Comparison of ENCODE assay signal across 25 cellular contexts in the genomic region with DNA sequence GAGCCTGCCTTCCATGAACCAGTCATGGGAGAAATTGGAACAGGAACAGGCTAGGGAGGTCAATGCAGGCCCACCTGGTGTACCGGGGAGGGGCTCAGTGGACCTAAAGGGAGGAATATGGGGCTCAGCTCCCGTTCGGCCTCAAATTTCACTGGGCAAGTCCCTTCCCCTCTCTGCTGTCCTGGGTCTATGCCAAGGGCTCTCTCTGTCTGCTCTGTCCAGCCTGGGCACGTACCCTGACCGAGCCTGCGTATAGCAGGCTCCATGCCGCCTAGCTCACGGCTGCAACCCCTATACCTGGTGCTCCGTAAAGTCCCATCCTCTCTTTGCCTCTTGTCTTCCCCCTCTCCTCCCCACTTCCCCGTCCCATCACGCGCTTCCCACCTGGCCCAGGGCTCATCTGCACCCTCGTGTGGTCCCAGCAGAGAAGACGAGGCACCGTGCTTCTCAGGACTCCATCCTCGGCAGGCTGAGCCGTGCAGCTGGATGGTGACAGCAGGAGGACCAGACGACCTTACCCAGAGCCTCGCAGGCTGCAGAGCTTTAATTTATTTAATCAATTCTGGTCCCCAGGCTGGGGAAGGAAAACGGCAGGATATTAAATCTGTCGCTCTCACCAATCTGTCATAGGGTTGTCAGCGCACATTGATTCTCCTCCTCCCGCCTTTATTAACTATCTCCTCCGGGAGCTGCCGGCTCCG.
DNase-seq lines count a peak whose midpoint lies in the region; ATAC-seq and TF ChIP-seq lines count a peak whose summit lies in the region.
"Had no signal": no experiment of that assay in that cellular context is flagged by ENCODE, and none has a peak within 500 bp of the region (broad histone marks: within the 10 kb centered on the region; RNA-seq: fewer than 3 reads in every experiment).

No MANE protein-coding gene starts in this region.

- no peak overlapping the region for H3K4me3 ChIP-seq in RWPE2 (ENCODE audit: severe bottlenecking)
- H3K4me3 ChIP-seq in effector memory CD4-positive, alpha-beta T cell (ENCODE audit: insufficient read depth, low read depth, low read length, poor library complexity, severe bottlenecking) = no peak overlapping the region
- H3K4me3 ChIP-seq: ascending aorta, HAP-1, left ventricle myocardium inferior, thoracic aorta had no signal

- H3K36me3 ChIP-seq in RWPE2 (ENCODE audit: low read depth) = no peaks in the 10 kb centered on the region
- H3K36me3 ChIP-seq in effector memory CD4-positive, alpha-beta T cell (ENCODE audit: control insufficient read depth, insufficient read depth, low read length) = no peaks in the 10 kb centered on the region
- H3K36me3 ChIP-seq: ascending aorta, HAP-1, left ventricle myocardium inferior, thoracic aorta had no signal

- ATAC-seq in RWPE2 (ENCODE audit: low read depth) = peak; percentile 56
- ATAC-seq: activated CD4-positive, alpha-beta T cell treated with anti-CD3 and anti-CD28 coated beads for 36 hours; activated CD8-positive, alpha-beta T cell treated with anti-CD3 and anti-CD28 coated beads, Interleukin-2, amount 10 ng/mL, durations not matched to agents 7 days and 5 days had no signal

- no peak for TF ChIP-seq CTCF in RWPE2 (IDR thresholded peaks at IDR 0.05; ENCODE audit: poor library complexity, severe bottlenecking)

- DNase-seq in NCI-H748 (lab: John Stamatoyannopoulos, UW; ENCODE audit: unreplicated experiment) (peak; percentile 10), NCI-H748 treated with DMSO at 0.1 percent for 48 hours (lab: John Stamatoyannopoulos, UW) (no peak), NCI-H1694 treated with DMSO at 0.1 percent for 48 hours (lab: John Stamatoyannopoulos, UW) (peak; percentile 89), RWPE2 (ENCODE audit: low spot score) (no peak), retina (peak; percentile 62), glomerular visceral epithelial cell (ENCODE audit: extremely low spot score) (no peak), HCEC 1CT (no peak)
- DNase-seq in effector memory CD4-positive, alpha-beta T cell = no peak
- DNase-seq: activated CD4-positive, alpha-beta T cell treated with anti-CD3 and anti-CD28 coated beads for 36 hours; activated CD8-positive, alpha-beta T cell treated with anti-CD3 and anti-CD28 coated beads, Interleukin-2, amount 10 ng/mL, durations not matched to agents 7 days and 5 days; activated effector memory CD4-positive, alpha-beta T cell treated with Interleukin-2 at 50 U/mL for 16 hours; activated naive CD8-positive, alpha-beta T cell treated with anti-CD3 and anti-CD28 coated beads for 36 hours; activated T-cell treated with anti-CD3 and anti-CD28 coated beads for 4 hours; hypothalamus; KBM-7; left ventricle myocardium inferior; NCI-H1105; NCI-H2029; stimulated activated CD4-positive, alpha-beta T cell treated with anti-CD3 and anti-CD28 coated beads, Interleukin-15, amount 100 ng/mL, for 24 hours; stimulated activated naive CD4-positive, alpha-beta T cell; T-helper 2 cell had no signal

- no peaks in the 10 kb centered on the region for H3K4me1 ChIP-seq in RWPE2 (ENCODE audit: insufficient read depth, poor library complexity, severe bottlenecking)
- H3K4me1 ChIP-seq in effector memory CD4-positive, alpha-beta T cell (ENCODE audit: control insufficient read depth, insufficient read depth, low read length, poor library complexity, severe bottlenecking) = no peaks in the 10 kb centered on the region
- H3K4me1 ChIP-seq: ascending aorta, HAP-1 had no signal

- H3K27me3 ChIP-seq in RWPE2 (ENCODE audit: insufficient read depth, poor library complexity, severe bottlenecking) = peaks cover 12% of the 10 kb centered on the region
- H3K27me3 ChIP-seq in effector memory CD4-positive, alpha-beta T cell (replicated peaks; ENCODE audit: control insufficient read depth, insufficient read depth, low read length, poor library complexity, severe bottlenecking) = no peaks in the 10 kb centered on the region
- H3K27me3 ChIP-seq: ascending aorta had no signal

- no peak overlapping the region for H3K27ac ChIP-seq in RWPE2 (ENCODE audit: poor library complexity, severe bottlenecking)
- H3K27ac ChIP-seq in effector memory CD4-positive, alpha-beta T cell (ENCODE audit: insufficient read depth, low read length, poor library complexity, severe bottlenecking) = no peak overlapping the region
- H3K27ac ChIP-seq: ascending aorta, left ventricle myocardium inferior, RWPE1, thoracic aorta had no signal

- H3K9me3 ChIP-seq in RWPE2 (ENCODE audit: severe bottlenecking) = no peaks in the 10 kb centered on the region
- no peaks in the 10 kb centered on the region for H3K9me3 ChIP-seq in effector memory CD4-positive, alpha-beta T cell (ENCODE audit: control insufficient read depth, low read length)
- H3K9me3 ChIP-seq: ascending aorta, HAP-1, left ventricle myocardium inferior, thoracic aorta had no signal

Comparison
In these comparisons a context has a peak if more than half of its experiments do, and no peak if none do; other contexts are left out.
1. DNase-seq: peak in NCI-H748 (single experiment), NCI-H1694 treated with DMSO at 0.1 percent for 48 hours (single experiment) and retina (single experiment); none in NCI-H748 treated with DMSO at 0.1 percent for 48 hours (single experiment), RWPE2 (single experiment), glomerular visceral epithelial cell (single experiment), effector memory CD4-positive, alpha-beta T cell (0 of 3) and HCEC 1CT (single experiment).